In genomic region chr18:79210002-79210910, GRCh38 we compare ENCODE assay signal across 16 cellular contexts.
DNase-seq lines count a peak whose midpoint lies in the region; ATAC-seq and TF ChIP-seq lines count a peak whose summit lies in the region.
"Had no signal": no experiment of that assay in that cellular context is flagged by ENCODE, and none has a peak within 500 bp of the region (broad histone marks: within the 10 kb centered on the region; RNA-seq: fewer than 3 reads in every experiment).

No MANE protein-coding gene starts in this region.

- H3K4me2 ChIP-seq in GM23338: no peak overlapping the region

- no peak for ATAC-seq in GM23338
- no peak for ATAC-seq in SK-N-SH treated with all-trans-retinoic acid at 6 μM for 48 hours
- ATAC-seq in HG02973 (IDR thresholded peaks at IDR 0.05; ENCODE audit: unreplicated experiment): no peak
- ATAC-seq: Panc1 had no signal

- no peak overlapping the region for H2AFZ ChIP-seq in GM23338

- H3K9me2 ChIP-seq in GM23338 (ENCODE audit: insufficient read depth): no peaks in the 10 kb centered on the region

- DNase-seq in GM23338 (ENCODE audit: low spot score): no peak
- DNase-seq in MV-4-11 (lab: John Stamatoyannopoulos, UW): peak; percentile 81
- DNase-seq in nephron progenitor cell: no peak
- DNase-seq in esophagus squamous epithelium (lab: John Stamatoyannopoulos, UW): no peak
- DNase-seq in glomerular visceral epithelial cell (ENCODE audit: extremely low spot score): no peak
- DNase-seq: Calu3; CD4-positive, alpha-beta memory T cell; DMS53; HFFc6; NCI-H1436; NCI-H2081; NCI-H510A had no signal

- H3K27me3 Mint-ChIP-seq in GM23338 (ENCODE audit: insufficient read depth, low read depth, poor library complexity) (no peaks in the 10 kb centered on the region), nephron progenitor cell (ENCODE audit: low read depth, poor library complexity) (peaks cover 5% of the 10 kb centered on the region)
- no peaks in the 10 kb centered on the region for H3K27me3 Mint-ChIP-seq in dendritic cell treated with granulocyte-macrophage colony-stimulating factor and Interleukin-4, amounts not matched to agents 40 ng/mL and 50 ng/mL, for 4 days
- H3K27me3 Mint-ChIP-seq: CD4-positive, alpha-beta memory T cell had no signal

- H3K9me3 Mint-ChIP-seq in GM23338: no peaks in the 10 kb centered on the region
- no peaks in the 10 kb centered on the region for H3K9me3 Mint-ChIP-seq in dendritic cell treated with granulocyte-macrophage colony-stimulating factor and Interleukin-4, amounts not matched to agents 40 ng/mL and 50 ng/mL, for 4 days
- no peaks in the 10 kb centered on the region for H3K9me3 Mint-ChIP-seq in nephron progenitor cell
- H3K9me3 Mint-ChIP-seq: CD4-positive, alpha-beta memory T cell; HFFc6 had no signal

- H3K4me1 ChIP-seq in GM23338 (ENCODE audit: insufficient read depth) (no peaks in the 10 kb centered on the region), esophagus squamous epithelium (no peaks in the 10 kb centered on the region)

- H3K4me3 Mint-ChIP-seq in GM23338 (no peak overlapping the region), nephron progenitor cell (no peak overlapping the region)
- H3K4me3 Mint-ChIP-seq in dendritic cell treated with granulocyte-macrophage colony-stimulating factor and Interleukin-4, amounts not matched to agents 40 ng/mL and 50 ng/mL, for 4 days: no peak overlapping the region
- H3K4me3 Mint-ChIP-seq: CD4-positive, alpha-beta memory T cell; HFFc6 had no signal

- H3F3A ChIP-seq in GM23338 (replicated peaks; ENCODE audit: low read depth): no peaks in the 10 kb centered on the region

- H3K27ac ChIP-seq in GM23338 (ENCODE audit: low read depth) (no peak overlapping the region), esophagus squamous epithelium (no peak overlapping the region)

- H3K4me1 Mint-ChIP-seq in GM23338: no peaks in the 10 kb centered on the region
- peaks cover 17% of the 10 kb centered on the region for H3K4me1 Mint-ChIP-seq in dendritic cell treated with granulocyte-macrophage colony-stimulating factor and Interleukin-4, amounts not matched to agents 40 ng/mL and 50 ng/mL, for 4 days (ENCODE audit: low read depth)
- H3K4me1 Mint-ChIP-seq in nephron progenitor cell: no peaks in the 10 kb centered on the region

- intact Hi-C loops in dendritic cell treated with granulocyte-macrophage colony-stimulating factor and Interleukin-4, amounts not matched to agents 40 ng/mL and 50 ng/mL, for 4 days (cut with micrococcal nuclease): loop anchor here (10.0 kb wide), 1 partner anchor 145 kb away; the partner anchor contains the start of gene ATP9B
- intact Hi-C loops in esophagus squamous epithelium (cut with DNase I): no loop called here

- no peaks in the 10 kb centered on the region for H3K27me3 ChIP-seq in GM23338 (ENCODE audit: insufficient read depth)
- H3K27me3 ChIP-seq in esophagus squamous epithelium: no peaks in the 10 kb centered on the region

- no peak for TF ChIP-seq POLR2A in esophagus squamous epithelium (IDR thresholded peaks at IDR 0.05)

- H3K9me3 ChIP-seq in esophagus squamous epithelium: no peaks in the 10 kb centered on the region

- H3K4me3 ChIP-seq in GM23338 (no peak overlapping the region), esophagus squamous epithelium (no peak overlapping the region)

- peaks cover 5% of the 10 kb centered on the region for H4K20me1 ChIP-seq in GM23338 (replicated peaks; ENCODE audit: insufficient read depth)

- H3K79me2 ChIP-seq in GM23338 (replicated peaks; ENCODE audit: insufficient read depth): no peaks in the 10 kb centered on the region; the same call in 1 of the 2 replicates

- TF ChIP-seq CTCF in GM23338 (conservative IDR thresholded peaks at IDR 0.05; ENCODE audit: low read depth in 2 of 2): no peak
- TF ChIP-seq CTCF in nephron progenitor cell (IDR thresholded peaks at IDR 0.05): no peak
- TF ChIP-seq CTCF in esophagus squamous epithelium (IDR thresholded peaks at IDR 0.05): no peak

- H3K36me3 ChIP-seq in GM23338 (ENCODE audit: insufficient read depth) (no peaks in the 10 kb centered on the region), esophagus squamous epithelium (peaks cover 0 to 35% (median 10%) of the 10 kb centered on the region in 3 donors)

- peaks cover 9% of the 10 kb centered on the region; the same call in 2 of the 3 replicates for H3K36me3 Mint-ChIP-seq in GM23338 (ENCODE audit: low read depth)
- H3K36me3 Mint-ChIP-seq in dendritic cell treated with granulocyte-macrophage colony-stimulating factor and Interleukin-4, amounts not matched to agents 40 ng/mL and 50 ng/mL, for 4 days (ENCODE audit: low read depth): peaks cover 38% of the 10 kb centered on the region
- H3K36me3 Mint-ChIP-seq in nephron progenitor cell (ENCODE audit: low read depth): peaks cover 16% of the 10 kb centered on the region

- H3K27ac Mint-ChIP-seq in GM23338 (0 out of 2 replicates have a peak overlapping the region, but pooled peaks have one; percentile 2), nephron progenitor cell (peak overlapping the region; percentile 82)
- peak overlapping the region; percentile 12 for H3K27ac Mint-ChIP-seq in dendritic cell treated with granulocyte-macrophage colony-stimulating factor and Interleukin-4, amounts not matched to agents 40 ng/mL and 50 ng/mL, for 4 days
- H3K27ac Mint-ChIP-seq: HFFc6 had no signal

- 88% methylated on average over 9 to 16 of the region's 16 CpGs for WGBS in esophagus squamous epithelium, 2 donors

TF ChIP-seq in GM23338, 12 proteins besides CTCF, POLR2A, EP300 and RAD21 (continues in another document):
- TF ChIP-seq ETS1 (IDR thresholded peaks at IDR 0.05): no peak
- no peak for TF ChIP-seq NANOG (IDR thresholded peaks at IDR 0.05; ENCODE audit: borderline replicate concordance)
- TF ChIP-seq ZNF331 (CRISPR knock-in tag; IDR thresholded peaks at IDR 0.05; ENCODE audit: low read depth): no peak
- no peak for TF ChIP-seq EZH2 (IDR thresholded peaks at IDR 0.05; ENCODE audit: low read depth, unreplicated experiment)

TF ChIP-seq in SK-N-SH treated with all-trans-retinoic acid at 6 μM for 48 hours, 23 proteins besides CTCF, POLR2A, EP300 and RAD21:
- TF ChIP-seq TOX (CRISPR knock-in tag; IDR thresholded peaks at IDR 0.05; ENCODE audit: borderline replicate concordance) (no peak), OSR1 (CRISPR knock-in tag; IDR thresholded peaks at IDR 0.05) (no peak), POU6F1 (CRISPR knock-in tag; IDR thresholded peaks at IDR 0.05; ENCODE audit: borderline replicate concordance, low read depth) (no peak), CSRNP3 (CRISPR knock-in tag; IDR thresholded peaks at IDR 0.05) (no peak), ZNF70 (CRISPR knock-in tag; IDR thresholded peaks at IDR 0.05) (no peak), RARB (CRISPR knock-in tag; IDR thresholded peaks at IDR 0.05) (no peak), ZNF565 (CRISPR knock-in tag; conservative IDR thresholded peaks at IDR 0.05; ENCODE audit: low read depth) (no peak), ARNTL (CRISPR knock-in tag; IDR thresholded peaks at IDR 0.05; ENCODE audit: borderline replicate concordance, low read depth) (no peak), CREB5 (CRISPR knock-in tag; IDR thresholded peaks at IDR 0.05; ENCODE audit: low read depth) (no peak), ZFP3 (CRISPR knock-in tag; IDR thresholded peaks at IDR 0.05) (no peak), GLIS3 (CRISPR knock-in tag; IDR thresholded peaks at IDR 0.05) (no peak), PPARA (CRISPR knock-in tag; IDR thresholded peaks at IDR 0.05; ENCODE audit: borderline replicate concordance) (no peak), ZNF8 (CRISPR knock-in tag; IDR thresholded peaks at IDR 0.05) (no peak)

Comparison
In these comparisons a context has a peak if more than half of its experiments do, and no peak if none do; other contexts are left out.
1. H3K27ac Mint-ChIP-seq: peak in every context shown above with its lines; median percentile 82 in nephron progenitor cell; 12 in dendritic cell treated with granulocyte-macrophage colony-stimulating factor and Interleukin-4, amounts not matched to agents 40 ng/mL and 50 ng/mL, for 4 days; 2 in GM23338.